1 cellular context compared by ENCODE assay signal in the genomic region with DNA sequence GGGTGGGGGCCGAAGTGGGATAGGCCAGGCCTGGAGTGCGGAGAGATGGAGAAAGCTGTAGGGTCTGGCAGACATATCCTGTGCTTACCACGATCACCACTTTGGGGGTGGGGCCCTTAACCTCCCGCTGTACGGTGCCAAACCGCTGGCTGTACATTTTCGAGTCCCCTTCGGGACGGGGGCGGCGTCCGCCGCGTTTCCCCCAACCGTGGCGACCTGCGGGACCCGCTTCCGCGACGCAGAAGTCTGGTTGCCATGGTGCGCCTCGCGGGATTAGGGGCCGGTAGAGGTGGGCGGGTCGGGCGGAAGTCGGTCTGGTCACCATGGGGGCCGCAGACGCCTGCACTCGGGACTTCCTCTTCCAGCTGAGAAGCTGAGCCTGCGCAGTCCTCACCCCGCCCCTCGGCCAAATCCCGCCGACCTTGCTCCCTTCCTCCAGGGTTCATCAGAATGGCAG.
A peak's percentile ranks its signal among the peaks of the same experiment; 100 is the strongest.
TF ChIP-seq lines count a peak whose summit lies in the region.

A gene with protein sequence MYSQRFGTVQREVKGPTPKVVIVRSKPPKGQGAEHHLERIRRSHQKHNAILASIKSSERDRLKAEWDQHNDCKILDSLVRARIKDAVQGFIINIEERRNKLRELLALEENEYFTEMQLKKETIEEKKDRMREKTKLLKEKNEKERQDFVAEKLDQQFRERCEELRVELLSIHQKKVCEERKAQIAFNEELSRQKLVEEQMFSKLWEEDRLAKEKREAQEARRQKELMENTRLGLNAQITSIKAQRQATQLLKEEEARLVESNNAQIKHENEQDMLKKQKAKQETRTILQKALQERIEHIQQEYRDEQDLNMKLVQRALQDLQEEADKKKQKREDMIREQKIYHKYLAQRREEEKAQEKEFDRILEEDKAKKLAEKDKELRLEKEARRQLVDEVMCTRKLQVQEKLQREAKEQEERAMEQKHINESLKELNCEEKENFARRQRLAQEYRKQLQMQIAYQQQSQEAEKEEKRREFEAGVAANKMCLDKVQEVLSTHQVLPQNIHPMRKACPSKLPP (minus strand): TSS at position 248 of the 457 bp plus-strand sequence. CDS start 91 bp downstream, at position 157.

TF ChIP-seq in HEK293, 187 proteins besides CTCF, POLR2A, EP300 and RAD21 (continued from another document and continues in another):
- TF ChIP-seq SP7 (tag by site-specific recombination; IDR thresholded peaks at IDR 0.05) = 0 out of 2 replicates have a peak, but pooled peaks have one; percentile 47
- peak; percentile 31; the same call in 1 of the 2 replicates for TF ChIP-seq ZNF600 (tag by site-specific recombination; IDR thresholded peaks at IDR 0.05)
- TF ChIP-seq, protein P1, sequence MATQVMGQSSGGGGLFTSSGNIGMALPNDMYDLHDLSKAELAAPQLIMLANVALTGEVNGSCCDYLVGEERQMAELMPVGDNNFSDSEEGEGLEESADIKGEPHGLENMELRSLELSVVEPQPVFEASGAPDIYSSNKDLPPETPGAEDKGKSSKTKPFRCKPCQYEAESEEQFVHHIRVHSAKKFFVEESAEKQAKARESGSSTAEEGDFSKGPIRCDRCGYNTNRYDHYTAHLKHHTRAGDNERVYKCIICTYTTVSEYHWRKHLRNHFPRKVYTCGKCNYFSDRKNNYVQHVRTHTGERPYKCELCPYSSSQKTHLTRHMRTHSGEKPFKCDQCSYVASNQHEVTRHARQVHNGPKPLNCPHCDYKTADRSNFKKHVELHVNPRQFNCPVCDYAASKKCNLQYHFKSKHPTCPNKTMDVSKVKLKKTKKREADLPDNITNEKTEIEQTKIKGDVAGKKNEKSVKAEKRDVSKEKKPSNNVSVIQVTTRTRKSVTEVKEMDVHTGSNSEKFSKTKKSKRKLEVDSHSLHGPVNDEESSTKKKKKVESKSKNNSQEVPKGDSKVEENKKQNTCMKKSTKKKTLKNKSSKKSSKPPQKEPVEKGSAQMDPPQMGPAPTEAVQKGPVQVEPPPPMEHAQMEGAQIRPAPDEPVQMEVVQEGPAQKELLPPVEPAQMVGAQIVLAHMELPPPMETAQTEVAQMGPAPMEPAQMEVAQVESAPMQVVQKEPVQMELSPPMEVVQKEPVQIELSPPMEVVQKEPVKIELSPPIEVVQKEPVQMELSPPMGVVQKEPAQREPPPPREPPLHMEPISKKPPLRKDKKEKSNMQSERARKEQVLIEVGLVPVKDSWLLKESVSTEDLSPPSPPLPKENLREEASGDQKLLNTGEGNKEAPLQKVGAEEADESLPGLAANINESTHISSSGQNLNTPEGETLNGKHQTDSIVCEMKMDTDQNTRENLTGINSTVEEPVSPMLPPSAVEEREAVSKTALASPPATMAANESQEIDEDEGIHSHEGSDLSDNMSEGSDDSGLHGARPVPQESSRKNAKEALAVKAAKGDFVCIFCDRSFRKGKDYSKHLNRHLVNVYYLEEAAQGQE (tag by site-specific recombination; IDR thresholded peaks at IDR 0.05) = no peak
- TF ChIP-seq ZNF585B (tag by site-specific recombination; IDR thresholded peaks at IDR 0.05) = no peak
- no peak for TF ChIP-seq ZNF133 (tag by site-specific recombination; IDR thresholded peaks at IDR 0.05)
- peak; percentile 84 for TF ChIP-seq ZFHX2 (tag by site-specific recombination; conservative IDR thresholded peaks at IDR 0.05)
- TF ChIP-seq ZNF146 (tag by site-specific recombination; IDR thresholded peaks at IDR 0.05) = no peak
- no peak for TF ChIP-seq ZBTB7A (tag by site-specific recombination; IDR thresholded peaks at IDR 0.05; ENCODE audit: low read depth)
- no peak for TF ChIP-seq ZNF830 (tag by site-specific recombination; IDR thresholded peaks at IDR 0.05; ENCODE audit: low read depth)
- peak; percentile 55 for TF ChIP-seq ZBTB48 (tag by site-specific recombination; IDR thresholded peaks at IDR 0.05)
- TF ChIP-seq, protein P2, sequence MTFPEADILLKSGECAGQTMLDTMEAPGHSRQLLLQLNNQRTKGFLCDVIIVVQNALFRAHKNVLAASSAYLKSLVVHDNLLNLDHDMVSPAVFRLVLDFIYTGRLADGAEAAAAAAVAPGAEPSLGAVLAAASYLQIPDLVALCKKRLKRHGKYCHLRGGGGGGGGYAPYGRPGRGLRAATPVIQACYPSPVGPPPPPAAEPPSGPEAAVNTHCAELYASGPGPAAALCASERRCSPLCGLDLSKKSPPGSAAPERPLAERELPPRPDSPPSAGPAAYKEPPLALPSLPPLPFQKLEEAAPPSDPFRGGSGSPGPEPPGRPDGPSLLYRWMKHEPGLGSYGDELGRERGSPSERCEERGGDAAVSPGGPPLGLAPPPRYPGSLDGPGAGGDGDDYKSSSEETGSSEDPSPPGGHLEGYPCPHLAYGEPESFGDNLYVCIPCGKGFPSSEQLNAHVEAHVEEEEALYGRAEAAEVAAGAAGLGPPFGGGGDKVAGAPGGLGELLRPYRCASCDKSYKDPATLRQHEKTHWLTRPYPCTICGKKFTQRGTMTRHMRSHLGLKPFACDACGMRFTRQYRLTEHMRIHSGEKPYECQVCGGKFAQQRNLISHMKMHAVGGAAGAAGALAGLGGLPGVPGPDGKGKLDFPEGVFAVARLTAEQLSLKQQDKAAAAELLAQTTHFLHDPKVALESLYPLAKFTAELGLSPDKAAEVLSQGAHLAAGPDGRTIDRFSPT (tag by site-specific recombination; IDR thresholded peaks at IDR 0.05) = no peak
- no peak for TF ChIP-seq ZNF10 (tag by site-specific recombination; IDR thresholded peaks at IDR 0.05)
- TF ChIP-seq, protein P3, sequence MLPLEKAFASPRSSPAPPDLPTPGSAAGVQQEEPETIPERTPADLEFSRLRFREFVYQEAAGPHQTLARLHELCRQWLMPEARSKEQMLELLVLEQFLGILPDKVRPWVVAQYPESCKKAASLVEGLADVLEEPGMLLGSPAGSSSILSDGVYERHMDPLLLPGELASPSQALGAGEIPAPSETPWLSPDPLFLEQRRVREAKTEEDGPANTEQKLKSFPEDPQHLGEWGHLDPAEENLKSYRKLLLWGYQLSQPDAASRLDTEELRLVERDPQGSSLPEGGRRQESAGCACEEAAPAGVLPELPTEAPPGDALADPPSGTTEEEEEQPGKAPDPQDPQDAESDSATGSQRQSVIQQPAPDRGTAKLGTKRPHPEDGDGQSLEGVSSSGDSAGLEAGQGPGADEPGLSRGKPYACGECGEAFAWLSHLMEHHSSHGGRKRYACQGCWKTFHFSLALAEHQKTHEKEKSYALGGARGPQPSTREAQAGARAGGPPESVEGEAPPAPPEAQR (tag by site-specific recombination; IDR thresholded peaks at IDR 0.05) = no peak
- no peak for TF ChIP-seq ZNF350 (tag by site-specific recombination; IDR thresholded peaks at IDR 0.05)
- TF ChIP-seq, protein P4, sequence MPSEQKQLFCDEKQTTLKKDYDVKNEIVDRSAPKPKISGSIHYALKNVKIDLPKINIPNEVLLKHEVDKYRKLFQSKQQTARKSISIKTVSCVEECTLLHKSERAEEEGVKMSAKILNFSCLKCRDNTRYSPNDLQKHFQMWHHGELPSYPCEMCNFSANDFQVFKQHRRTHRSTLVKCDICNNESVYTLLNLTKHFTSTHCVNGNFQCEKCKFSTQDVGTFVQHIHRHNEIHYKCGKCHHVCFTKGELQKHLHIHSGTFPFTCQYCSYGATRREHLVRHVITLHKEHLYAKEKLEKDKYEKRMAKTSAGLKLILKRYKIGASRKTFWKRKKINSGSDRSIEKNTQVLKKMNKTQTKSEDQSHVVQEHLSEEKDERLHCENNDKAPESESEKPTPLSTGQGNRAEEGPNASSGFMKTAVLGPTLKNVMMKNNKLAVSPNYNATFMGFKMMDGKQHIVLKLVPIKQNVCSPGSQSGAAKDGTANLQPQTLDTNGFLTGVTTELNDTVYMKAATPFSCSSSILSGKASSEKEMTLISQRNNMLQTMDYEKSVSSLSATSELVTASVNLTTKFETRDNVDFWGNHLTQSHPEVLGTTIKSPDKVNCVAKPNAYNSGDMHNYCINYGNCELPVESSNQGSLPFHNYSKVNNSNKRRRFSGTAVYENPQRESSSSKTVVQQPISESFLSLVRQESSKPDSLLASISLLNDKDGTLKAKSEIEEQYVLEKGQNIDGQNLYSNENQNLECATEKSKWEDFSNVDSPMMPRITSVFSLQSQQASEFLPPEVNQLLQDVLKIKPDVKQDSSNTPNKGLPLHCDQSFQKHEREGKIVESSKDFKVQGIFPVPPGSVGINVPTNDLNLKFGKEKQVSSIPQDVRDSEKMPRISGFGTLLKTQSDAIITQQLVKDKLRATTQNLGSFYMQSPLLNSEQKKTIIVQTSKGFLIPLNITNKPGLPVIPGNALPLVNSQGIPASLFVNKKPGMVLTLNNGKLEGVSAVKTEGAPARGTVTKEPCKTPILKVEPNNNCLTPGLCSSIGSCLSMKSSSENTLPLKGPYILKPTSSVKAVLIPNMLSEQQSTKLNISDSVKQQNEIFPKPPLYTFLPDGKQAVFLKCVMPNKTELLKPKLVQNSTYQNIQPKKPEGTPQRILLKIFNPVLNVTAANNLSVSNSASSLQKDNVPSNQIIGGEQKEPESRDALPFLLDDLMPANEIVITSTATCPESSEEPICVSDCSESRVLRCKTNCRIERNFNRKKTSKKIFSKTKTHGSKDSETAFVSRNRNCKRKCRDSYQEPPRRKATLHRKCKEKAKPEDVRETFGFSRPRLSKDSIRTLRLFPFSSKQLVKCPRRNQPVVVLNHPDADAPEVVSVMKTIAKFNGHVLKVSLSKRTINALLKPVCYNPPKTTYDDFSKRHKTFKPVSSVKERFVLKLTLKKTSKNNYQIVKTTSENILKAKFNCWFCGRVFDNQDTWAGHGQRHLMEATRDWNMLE (tag by site-specific recombination; conservative IDR thresholded peaks at IDR 0.05; ENCODE audit: low read depth) = 0 out of 2 replicates have a peak, but pooled peaks have one; percentile 20
- 0 out of 2 replicates have a peak, but pooled peaks have one; percentile 40 for TF ChIP-seq ZFP69B (tag by site-specific recombination; IDR thresholded peaks at IDR 0.05)
- TF ChIP-seq, protein P5, sequence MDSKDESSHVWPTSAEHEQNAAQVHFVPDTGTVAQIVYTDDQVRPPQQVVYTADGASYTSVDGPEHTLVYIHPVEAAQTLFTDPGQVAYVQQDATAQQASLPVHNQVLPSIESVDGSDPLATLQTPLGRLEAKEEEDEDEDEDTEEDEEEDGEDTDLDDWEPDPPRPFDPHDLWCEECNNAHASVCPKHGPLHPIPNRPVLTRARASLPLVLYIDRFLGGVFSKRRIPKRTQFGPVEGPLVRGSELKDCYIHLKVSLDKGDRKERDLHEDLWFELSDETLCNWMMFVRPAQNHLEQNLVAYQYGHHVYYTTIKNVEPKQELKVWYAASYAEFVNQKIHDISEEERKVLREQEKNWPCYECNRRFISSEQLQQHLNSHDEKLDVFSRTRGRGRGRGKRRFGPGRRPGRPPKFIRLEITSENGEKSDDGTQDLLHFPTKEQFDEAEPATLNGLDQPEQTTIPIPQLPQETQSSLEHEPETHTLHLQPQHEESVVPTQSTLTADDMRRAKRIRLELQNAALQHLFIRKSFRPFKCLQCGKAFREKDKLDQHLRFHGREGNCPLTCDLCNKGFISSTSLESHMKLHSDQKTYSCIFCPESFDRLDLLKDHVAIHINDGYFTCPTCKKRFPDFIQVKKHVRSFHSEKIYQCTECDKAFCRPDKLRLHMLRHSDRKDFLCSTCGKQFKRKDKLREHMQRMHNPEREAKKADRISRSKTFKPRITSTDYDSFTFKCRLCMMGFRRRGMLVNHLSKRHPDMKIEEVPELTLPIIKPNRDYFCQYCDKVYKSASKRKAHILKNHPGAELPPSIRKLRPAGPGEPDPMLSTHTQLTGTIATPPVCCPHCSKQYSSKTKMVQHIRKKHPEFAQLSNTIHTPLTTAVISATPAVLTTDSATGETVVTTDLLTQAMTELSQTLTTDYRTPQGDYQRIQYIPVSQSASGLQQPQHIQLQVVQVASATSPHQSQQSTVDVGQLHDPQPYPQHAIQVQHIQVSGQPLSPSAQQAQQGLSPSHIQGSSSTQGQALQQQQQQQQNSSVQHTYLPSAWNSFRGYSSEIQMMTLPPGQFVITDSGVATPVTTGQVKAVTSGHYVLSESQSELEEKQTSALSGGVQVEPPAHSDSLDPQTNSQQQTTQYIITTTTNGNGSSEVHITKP (tag by site-specific recombination; IDR thresholded peaks at IDR 0.05) = peak; percentile 55
- TF ChIP-seq, protein P6, sequence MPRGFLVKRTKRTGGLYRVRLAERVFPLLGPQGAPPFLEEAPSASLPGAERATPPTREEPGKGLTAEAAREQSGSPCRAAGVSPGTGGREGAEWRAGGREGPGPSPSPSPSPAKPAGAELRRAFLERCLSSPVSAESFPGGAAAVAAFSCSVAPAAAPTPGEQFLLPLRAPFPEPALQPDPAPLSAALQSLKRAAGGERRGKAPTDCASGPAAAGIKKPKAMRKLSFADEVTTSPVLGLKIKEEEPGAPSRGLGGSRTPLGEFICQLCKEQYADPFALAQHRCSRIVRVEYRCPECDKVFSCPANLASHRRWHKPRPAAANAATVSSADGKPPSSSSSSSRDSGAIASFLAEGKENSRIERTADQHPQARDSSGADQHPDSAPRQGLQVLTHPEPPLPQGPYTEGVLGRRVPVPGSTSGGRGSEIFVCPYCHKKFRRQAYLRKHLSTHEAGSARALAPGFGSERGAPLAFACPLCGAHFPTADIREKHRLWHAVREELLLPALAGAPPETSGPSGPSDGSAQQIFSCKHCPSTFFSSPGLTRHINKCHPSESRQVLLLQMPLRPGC (tag by site-specific recombination; IDR thresholded peaks at IDR 0.05) = no peak
- TF ChIP-seq SCRT1 (tag by site-specific recombination; IDR thresholded peaks at IDR 0.05; ENCODE audit: borderline replicate concordance) = no peak
- TF ChIP-seq, protein P7, sequence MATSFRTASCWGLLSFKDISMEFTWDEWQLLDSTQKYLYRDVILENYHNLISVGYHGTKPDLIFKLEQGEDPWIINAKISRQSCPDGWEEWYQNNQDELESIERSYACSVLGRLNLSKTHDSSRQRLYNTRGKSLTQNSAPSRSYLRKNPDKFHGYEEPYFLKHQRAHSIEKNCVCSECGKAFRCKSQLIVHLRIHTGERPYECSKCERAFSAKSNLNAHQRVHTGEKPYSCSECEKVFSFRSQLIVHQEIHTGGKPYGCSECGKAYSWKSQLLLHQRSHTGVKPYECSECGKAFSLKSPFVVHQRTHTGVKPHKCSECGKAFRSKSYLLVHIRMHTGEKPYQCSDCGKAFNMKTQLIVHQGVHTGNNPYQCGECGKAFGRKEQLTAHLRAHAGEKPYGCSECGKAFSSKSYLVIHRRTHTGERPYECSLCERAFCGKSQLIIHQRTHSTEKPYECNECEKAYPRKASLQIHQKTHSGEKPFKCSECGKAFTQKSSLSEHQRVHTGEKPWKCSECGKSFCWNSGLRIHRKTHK (tag by site-specific recombination; IDR thresholded peaks at IDR 0.05) = no peak
- TF ChIP-seq ZNF292 (tag by site-specific recombination; IDR thresholded peaks at IDR 0.05; ENCODE audit: borderline replicate concordance, low read depth) = no peak
- TF ChIP-seq ZFP3 (tag by site-specific recombination; IDR thresholded peaks at IDR 0.05; ENCODE audit: low read depth) = no peak
- no peak; the same call in 1 of the 2 replicates for TF ChIP-seq ZNF777 (tag by site-specific recombination; IDR thresholded peaks at IDR 0.05; ENCODE audit: borderline replicate concordance)
- TF ChIP-seq, protein P8, sequence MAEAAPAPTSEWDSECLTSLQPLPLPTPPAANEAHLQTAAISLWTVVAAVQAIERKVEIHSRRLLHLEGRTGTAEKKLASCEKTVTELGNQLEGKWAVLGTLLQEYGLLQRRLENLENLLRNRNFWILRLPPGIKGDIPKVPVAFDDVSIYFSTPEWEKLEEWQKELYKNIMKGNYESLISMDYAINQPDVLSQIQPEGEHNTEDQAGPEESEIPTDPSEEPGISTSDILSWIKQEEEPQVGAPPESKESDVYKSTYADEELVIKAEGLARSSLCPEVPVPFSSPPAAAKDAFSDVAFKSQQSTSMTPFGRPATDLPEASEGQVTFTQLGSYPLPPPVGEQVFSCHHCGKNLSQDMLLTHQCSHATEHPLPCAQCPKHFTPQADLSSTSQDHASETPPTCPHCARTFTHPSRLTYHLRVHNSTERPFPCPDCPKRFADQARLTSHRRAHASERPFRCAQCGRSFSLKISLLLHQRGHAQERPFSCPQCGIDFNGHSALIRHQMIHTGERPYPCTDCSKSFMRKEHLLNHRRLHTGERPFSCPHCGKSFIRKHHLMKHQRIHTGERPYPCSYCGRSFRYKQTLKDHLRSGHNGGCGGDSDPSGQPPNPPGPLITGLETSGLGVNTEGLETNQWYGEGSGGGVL (tag by site-specific recombination; IDR thresholded peaks at IDR 0.05) = no peak
